ENCODE assay signal across 9 cellular contexts in genomic region chr14:20490563-20490962, GRCh38. TPM values are rescaled to one million over a fixed set of nuclear protein-coding genes. Genes with fewer than 3 reads are reported as not detected.
DNase-seq lines count a peak whose midpoint lies in the region; ATAC-seq and TF ChIP-seq lines count a peak whose summit lies in the region.
"Had no signal": no experiment of that assay in that cellular context is flagged by ENCODE, and none has a peak within 500 bp of the region (broad histone marks: within the 10 kb centered on the region; RNA-seq: fewer than 3 reads in every experiment).

No MANE protein-coding gene starts in this region.

- H4K20me1 ChIP-seq in OCI-LY3 (ENCODE audit: insufficient read depth, low read length): no peaks in the 10 kb centered on the region

- 57 to 60% methylated on average over 6 of the region's 6 CpGs for WGBS in lower leg skin, 2 donors

- H3K4me3 Mint-ChIP-seq in CD4-positive, CD25-positive, alpha-beta regulatory T cell: no peak overlapping the region

- peaks cover 13% of the 10 kb centered on the region for H3K27me3 Mint-ChIP-seq in CD4-positive, CD25-positive, alpha-beta regulatory T cell

- H3K9me3 ChIP-seq in CD4-positive, CD25-positive, alpha-beta regulatory T cell (ENCODE audit: control insufficient read depth in 2 of 2, low read length in 2 of 2): no peaks in the 10 kb centered on the region
- no peaks in the 10 kb centered on the region for H3K9me3 ChIP-seq in OCI-LY3 (ENCODE audit: insufficient read depth, low read length)

- no peak for ATAC-seq in CD4-positive, CD25-positive, alpha-beta regulatory T cell (ENCODE audit: low read depth in 2 of 2)

- no peaks in the 10 kb centered on the region for H3K79me2 ChIP-seq in OCI-LY3 (ENCODE audit: low read length)

- no peak overlapping the region for H3K4me3 ChIP-seq in CD4-positive, CD25-positive, alpha-beta regulatory T cell (ENCODE audit: low read depth, low read length)
- H3K4me3 ChIP-seq in OCI-LY3 (ENCODE audit: low read length) (no peak overlapping the region), lower leg skin (ENCODE audit: low read depth, poor library complexity, severe bottlenecking) (no peak overlapping the region)
- H3K4me3 ChIP-seq: coronary artery had no signal

- peaks cover 0 to 5% (median 0%) of the 10 kb centered on the region in 7 donors for H3K9me3 Mint-ChIP-seq in CD4-positive, CD25-positive, alpha-beta regulatory T cell

- peaks cover 5% of the 10 kb centered on the region for H3K27me3 ChIP-seq in CD4-positive, CD25-positive, alpha-beta regulatory T cell (ENCODE audit: control insufficient read depth, insufficient read depth, low read length)
- 0 out of 2 replicates have a peak, but pooled peaks cover 5% of the 10 kb centered on the region for H3K27me3 ChIP-seq in OCI-LY3 (ENCODE audit: low read depth, low read length)

- no peak for DNase-seq in CD4-positive, CD25-positive, alpha-beta regulatory T cell
- no peak for DNase-seq in activated effector memory CD4-positive, alpha-beta T cell treated with anti-CD3 and anti-CD28 coated beads, Interleukin-2, amount 50 U/mL, for 16 hours
- DNase-seq in lower leg skin (ENCODE audit: low spot score in 2 of 2): no peak
- DNase-seq: activated CD8-positive, alpha-beta memory T cell treated with anti-CD3 and anti-CD28 coated beads for 24 hours; NCI-H187 treated with DMSO at 0.1 percent for 48 hours had no signal

- TF ChIP-seq CTCF in OCI-LY3 (IDR thresholded peaks at IDR 0.05; ENCODE audit: low read depth, low read length) (no peak), lower leg skin (IDR thresholded peaks at IDR 0.05) (no peak)

- no peak overlapping the region for H3K27ac ChIP-seq in CD4-positive, CD25-positive, alpha-beta regulatory T cell (ENCODE audit: insufficient read depth, low read length, poor library complexity, severe bottlenecking)
- H3K27ac ChIP-seq in OCI-LY3 (ENCODE audit: low read length): no peak overlapping the region
- H3K27ac ChIP-seq: coronary artery had no signal

- H2AFZ ChIP-seq in OCI-LY3 (ENCODE audit: low read depth, low read length): no peak overlapping the region

- H3K36me3 Mint-ChIP-seq in CD4-positive, CD25-positive, alpha-beta regulatory T cell: no peaks in the 10 kb centered on the region

- peak overlapping the region; percentile 79; the same call in 1 of the 2 replicates for H3K4me2 ChIP-seq in OCI-LY3 (ENCODE audit: low read length)

- intact Hi-C loops in lower leg skin (cut with DNase I; ENCODE audit: low total_unique reads): no loop called here

- no peaks in the 10 kb centered on the region for H3K36me3 ChIP-seq in CD4-positive, CD25-positive, alpha-beta regulatory T cell (ENCODE audit: control insufficient read depth, insufficient read depth, low read length)
- no peaks in the 10 kb centered on the region for H3K36me3 ChIP-seq in OCI-LY3 (replicated peaks; ENCODE audit: low read depth, low read length)

- peaks cover 24% of the 10 kb centered on the region for H3K4me1 ChIP-seq in CD4-positive, CD25-positive, alpha-beta regulatory T cell (ENCODE audit: control insufficient read depth, insufficient read depth, low read length, poor library complexity, severe bottlenecking)
- peaks cover 44% of the 10 kb centered on the region for H3K4me1 ChIP-seq in OCI-LY3 (ENCODE audit: low read length)

- no peak for TF ChIP-seq POLR2A in lower leg skin (IDR thresholded peaks at IDR 0.05)

- peaks cover 15 to 58% (median 29%) of the 10 kb centered on the region in 4 donors for H3K4me1 Mint-ChIP-seq in CD4-positive, CD25-positive, alpha-beta regulatory T cell

- H3K27ac Mint-ChIP-seq in CD4-positive, CD25-positive, alpha-beta regulatory T cell: peak overlapping the region; percentile 8 to 78 (median 49)

- no peak overlapping the region for H3K9ac ChIP-seq in OCI-LY3 (ENCODE audit: low read length)

RNA-seq across cellular contexts. Expression of gene RNASE10, which starts 14.8 kb away (rescaled TPM):
- total RNA-seq in CD4-positive, CD25-positive, alpha-beta regulatory T cell: not detected
- polyA plus RNA-seq in CD4-positive, CD25-positive, alpha-beta regulatory T cell: under 1 TPM in 1 of 4 donors, not detected in 3; 0.33 TPM
- not detected for total RNA-seq in lower leg skin
- total RNA-seq: H4, RPMI7951 had no signal

RNA-seq across cellular contexts. Expression of gene PNP, which starts 21.4 kb away (rescaled TPM):
- 33.4 TPM for total RNA-seq in CD4-positive, CD25-positive, alpha-beta regulatory T cell
- 10 to 100 TPM; 28.8 to 42.5 (median 40.3) TPM for polyA plus RNA-seq in CD4-positive, CD25-positive, alpha-beta regulatory T cell
- 10 to 100 TPM; 23.0 to 48.8 (median 36.2) TPM for total RNA-seq in lower leg skin

RNA-seq across cellular contexts. Expression of gene PIP4P1, which starts 29.3 kb away (rescaled TPM):
- 65.6 TPM for total RNA-seq in CD4-positive, CD25-positive, alpha-beta regulatory T cell
- polyA plus RNA-seq in CD4-positive, CD25-positive, alpha-beta regulatory T cell: 10 to 100 TPM; 24.7 to 38.3 (median 30.4) TPM
- 10 to 100 TPM; 26.0 to 34.6 (median 27.6) TPM for total RNA-seq in lower leg skin

RNA-seq across cellular contexts. Expression of gene APEX1, which starts 35.5 kb away (rescaled TPM):
- total RNA-seq in CD4-positive, CD25-positive, alpha-beta regulatory T cell: 72.6 TPM
- 100 to 1,000 TPM in 2 of 4 donors, 10 to 100 TPM in 2; 81.8 to 121 (median 101) TPM for polyA plus RNA-seq in CD4-positive, CD25-positive, alpha-beta regulatory T cell
- 100 to 1,000 TPM; 107 to 217 (median 119) TPM for total RNA-seq in lower leg skin

RNA-seq across cellular contexts. Expression of gene OSGEP, which starts 36.0 kb away (rescaled TPM):
- 40.8 TPM for total RNA-seq in CD4-positive, CD25-positive, alpha-beta regulatory T cell
- polyA plus RNA-seq in CD4-positive, CD25-positive, alpha-beta regulatory T cell: 10 to 100 TPM; 27.3 to 34.2 (median 32.9) TPM
- total RNA-seq in lower leg skin: 10 to 100 TPM; 13.8 to 54.5 (median 35.8) TPM
